ENCODE assay signal across 15 cellular contexts in genomic region chr2:27973592-27973991, GRCh38.
A peak's percentile ranks its signal among the peaks of the same experiment; 100 is the strongest.
DNase-seq lines count a peak whose midpoint lies in the region; FAIRE-seq and TF ChIP-seq lines count a peak whose summit lies in the region.
"Had no signal": no experiment of that assay in that cellular context is flagged by ENCODE, and none has a peak within 500 bp of the region (broad histone marks: within the 10 kb centered on the region; RNA-seq: fewer than 3 reads in every experiment).

No MANE protein-coding gene starts in this region.

- H3K4me1 ChIP-seq in BE2C (no peaks in the 10 kb centered on the region), kidney (ENCODE audit: control insufficient read depth in 1 of 2, insufficient read depth in 1 of 2, low read depth in 1 of 2, low read length in 2 of 2) (no peaks in the 10 kb centered on the region), neuronal stem cell (ENCODE audit: control insufficient read depth in 2 of 2, insufficient read depth in 1 of 2, low read depth in 1 of 2, low read length in 2 of 2) (no peaks in the 10 kb centered on the region)

- H3K27ac ChIP-seq in brain microvascular endothelial cell (no peak overlapping the region), kidney (ENCODE audit: low read depth in 2 of 2, low read length in 2 of 2) (no peak overlapping the region), neuronal stem cell (replicated peaks; ENCODE audit: low read length) (no peak overlapping the region)
- H3K27ac ChIP-seq: HL-60 had no signal

- no peak overlapping the region for H3K4ac ChIP-seq in neuronal stem cell (ENCODE audit: low read length)

- FAIRE-seq in kidney (lab: Jason Lieb, UNC), result no peak
- FAIRE-seq in D721Med (lab: Jason Lieb, UNC), result no peak
- FAIRE-seq: urothelium cell line had no signal

- H2BK15ac ChIP-seq in neuronal stem cell (ENCODE audit: low read length), result no peak overlapping the region

- WGBS in neuronal stem cell (ENCODE audit: extremely low coverage in 2 of 2, insufficient read length in 2 of 2, insufficient replicate concordance in 1 of 2), 2 donors, result no CpG with 5 or more reads among the region's 3 CpGs

- no peak overlapping the region for H3K9ac ChIP-seq in kidney (ENCODE audit: low read length in 2 of 2)
- no peak overlapping the region for H3K9ac ChIP-seq in neuronal stem cell (ENCODE audit: low read depth, low read length, poor library complexity)

- DNase-seq in BE2C (no peak), Kasumi-1 (lab: John Stamatoyannopoulos, UW) (peak; percentile 37 to 57), brain microvascular endothelial cell (peak; percentile 47), kidney (no peak), neuronal stem cell (ENCODE audit: low spot score) (no peak), D721Med (ENCODE audit: insufficient read length, low spot score) (no peak), KG1 (lab: John Stamatoyannopoulos, UW) (no peak), dermis blood vessel endothelial cell (no peak)
- DNase-seq: COR-L47; NCI-H1694; NK-92 treated with Interleukin-12 subunit alpha and Interleukin-12 subunit beta, amount 100 ng/mL, for 24 hours; stimulated activated CD8-positive, alpha-beta memory T cell treated with anti-CD3 and anti-CD28 coated beads, Interleukin-4, amount 100 ng/mL, for 48 hours; T-helper 1 cell had no signal

- no peak overlapping the region for H3K14ac ChIP-seq in neuronal stem cell (ENCODE audit: low read length)

- H3K4me3 ChIP-seq in BE2C (ENCODE audit: low read depth, low read length), result no peak overlapping the region
- H3K4me3 ChIP-seq in brain microvascular endothelial cell (ENCODE audit: low read depth, low read length), result no peak overlapping the region
- no peak overlapping the region for H3K4me3 ChIP-seq in kidney (ENCODE audit: low read length in 2 of 2)
- no peak overlapping the region for H3K4me3 ChIP-seq in neuronal stem cell (ENCODE audit: low read length in 2 of 2)

- H3K23ac ChIP-seq in neuronal stem cell (ENCODE audit: low read depth, low read length, poor library complexity), result no peak overlapping the region

- TF ChIP-seq CTCF in BE2C (IDR thresholded peaks at IDR 0.05; ENCODE audit: low read depth, low read length) (peak; percentile 32), brain microvascular endothelial cell (IDR thresholded peaks at IDR 0.05; ENCODE audit: low read depth, low read length, missing control alignments) (peak; percentile 71), kidney (IDR thresholded peaks at IDR 0.05; ENCODE audit: borderline replicate concordance, extremely low read depth, insufficient read depth) (peak; percentile 2), D721Med (IDR thresholded peaks at IDR 0.05; ENCODE audit: insufficient read depth, missing control alignments) (no peak)

- intact Hi-C loops in kidney (cut with DNase I), result no loop called here

- no peak overlapping the region for H2AK5ac ChIP-seq in neuronal stem cell (ENCODE audit: low read depth, low read length)

- no peak overlapping the region for H2BK12ac ChIP-seq in neuronal stem cell (ENCODE audit: low read length)

- no peak overlapping the region for H3K4me2 ChIP-seq in neuronal stem cell (ENCODE audit: insufficient read depth, low read length, poor library complexity, severe bottlenecking)

- H4K91ac ChIP-seq in neuronal stem cell (ENCODE audit: low read depth, low read length, poor library complexity), result no peak overlapping the region

- no peak overlapping the region for H4K8ac ChIP-seq in neuronal stem cell (ENCODE audit: low read depth, low read length)

- H3K27me3 ChIP-seq in BE2C, result no peaks in the 10 kb centered on the region
- H3K27me3 ChIP-seq in brain microvascular endothelial cell (replicated peaks), result no peaks in the 10 kb centered on the region
- H3K27me3 ChIP-seq in neuronal stem cell (ENCODE audit: control insufficient read depth in 3 of 3, insufficient read depth in 3 of 3, low read depth in 1 of 3, low read length in 3 of 3), result no peaks in the 10 kb centered on the region

- H2BK5ac ChIP-seq in neuronal stem cell (ENCODE audit: low read length), result no peak overlapping the region

- no peak overlapping the region for H2BK120ac ChIP-seq in neuronal stem cell (ENCODE audit: low read depth, low read length)

- no peak overlapping the region for H3K18ac ChIP-seq in neuronal stem cell (ENCODE audit: low read length)

- H3K36me3 ChIP-seq in BE2C, result no peaks in the 10 kb centered on the region
- no peaks in the 10 kb centered on the region for H3K36me3 ChIP-seq in brain microvascular endothelial cell (replicated peaks)
- no peaks in the 10 kb centered on the region for H3K36me3 ChIP-seq in kidney (ENCODE audit: control insufficient read depth in 1 of 2, insufficient read depth in 2 of 2, low read length in 2 of 2)
- no peaks in the 10 kb centered on the region for H3K36me3 ChIP-seq in neuronal stem cell (replicated peaks in 1 of 2; ENCODE audit: control insufficient read depth in 2 of 2, insufficient read depth in 2 of 2, low read length in 2 of 2)

- no peak overlapping the region for H2AFZ ChIP-seq in neuronal stem cell (ENCODE audit: low read length)

- in situ Hi-C loops in brain microvascular endothelial cell (cut with HindIII; ENCODE audit: low pct_ligation_motif_present, low sequenced_read_pairs), result no loop called here

- H3K79me1 ChIP-seq in neuronal stem cell (ENCODE audit: low read depth, low read length), result no peaks in the 10 kb centered on the region

- H3K9me3 ChIP-seq in BE2C (peaks cover 3% of the 10 kb centered on the region; the same call in 1 of the 2 replicates), kidney (ENCODE audit: control insufficient read depth in 1 of 2, low read length in 2 of 2) (no peaks in the 10 kb centered on the region), neuronal stem cell (replicated peaks in 1 of 2; ENCODE audit: control insufficient read depth in 2 of 2, insufficient read depth in 1 of 2, low read depth in 1 of 2, low read length in 2 of 2) (peaks cover 0 to 4% of the 10 kb centered on the region in 2 donors)

Comparison
In these comparisons a context has a peak if more than half of its experiments do, and no peak if none do; other contexts are left out.
1. DNase-seq: peak in Kasumi-1 (2 of 2) and brain microvascular endothelial cell (single experiment); none in BE2C (single experiment), kidney (single experiment), neuronal stem cell (single experiment), D721Med (single experiment), KG1 (single experiment) and dermis blood vessel endothelial cell (single experiment).